In the genomic region with DNA sequence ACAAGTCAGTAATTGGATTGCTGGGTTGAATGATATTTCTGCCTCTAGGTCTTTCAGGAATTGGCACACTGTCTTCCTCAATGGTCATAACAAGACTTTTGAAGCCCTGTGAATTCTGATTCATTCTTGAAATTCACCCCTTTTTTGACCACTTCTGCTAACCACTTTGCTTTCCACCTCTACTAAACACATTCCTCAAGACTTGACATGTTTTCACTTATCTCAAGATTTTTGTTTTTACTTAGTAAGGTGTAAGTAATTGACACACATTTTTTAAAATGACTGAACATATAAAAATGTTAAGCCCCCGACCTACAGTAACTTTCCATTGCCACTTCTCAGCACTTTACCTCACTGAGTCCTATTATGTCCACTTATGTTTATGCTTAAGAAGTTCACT, we compare ENCODE assay signal across 22 cellular contexts.
"Had no signal": no experiment of that assay in that cellular context is flagged by ENCODE, and none has a peak within 500 bp of the region (broad histone marks: within the 10 kb centered on the region; RNA-seq: fewer than 3 reads in every experiment).

No MANE protein-coding gene starts in this region.

- ATAC-seq: effector memory CD8-positive, alpha-beta T cell; esophagus mucosa; gastrocnemius medialis; heart right ventricle; left cardiac atrium; left lung; left ventricle myocardium superior; lower lobe of right lung; mucosa of descending colon had no signal

- H3K4me1 ChIP-seq: colonic mucosa, esophagus squamous epithelium, gastrocnemius medialis, heart right ventricle, left lung, lower lobe of right lung had no signal

- H3K36me3 ChIP-seq: colonic mucosa, esophagus squamous epithelium, gastrocnemius medialis, heart right ventricle, left lung, lower lobe of right lung had no signal

- H3K27me3 ChIP-seq: colonic mucosa, esophagus squamous epithelium, gastrocnemius medialis, heart right ventricle, left lung had no signal

- H3K27ac ChIP-seq: colonic mucosa, epithelial cell of prostate, esophagus squamous epithelium, gastrocnemius medialis, heart right ventricle, left lung, lower lobe of right lung had no signal

- H3K4me3 ChIP-seq: colonic mucosa, esophagus squamous epithelium, gastrocnemius medialis, heart right ventricle, left lung, lower lobe of right lung, mucosa of descending colon had no signal

- H3K9me3 ChIP-seq: colonic mucosa, esophagus squamous epithelium, gastrocnemius medialis, left lung, lower lobe of right lung, mucosa of descending colon had no signal

- DNase-seq: colonic mucosa; cortex of kidney; effector CD8-positive, alpha-beta T cell; effector memory CD8-positive, alpha-beta T cell; endodermal cell; erythroblast; esophagus squamous epithelium; foreskin fibroblast; foreskin melanocyte; gastrocnemius medialis; glutamatergic neuron; head of caudate nucleus; heart right ventricle; hippocampal formation; left cardiac atrium; left ventricle myocardium superior; lower lobe of right lung; mesenchymal stem cell; mucosa of descending colon had no signal
